ENCODE assay signal across 8 cellular contexts in genomic region chr1:33182452-33182851, GRCh38. TPM values are rescaled to one million over a fixed set of nuclear protein-coding genes. Genes with fewer than 3 reads are reported as not detected.
DNase-seq lines count a peak whose midpoint lies in the region; ATAC-seq and TF ChIP-seq lines count a peak whose summit lies in the region.

No MANE protein-coding gene starts in this region.

- no peaks in the 10 kb centered on the region for H3K9me3 ChIP-seq in PC-3 (ENCODE audit: low read length)
- H3K9me3 ChIP-seq in esophagus squamous epithelium, result no peaks in the 10 kb centered on the region

- no peak for ATAC-seq in PC-3
- ATAC-seq in GM18498 (IDR thresholded peaks at IDR 0.05; ENCODE audit: unreplicated experiment), result no peak
- ATAC-seq in HG02759 (IDR thresholded peaks at IDR 0.05; ENCODE audit: unreplicated experiment), result no peak

- H3K4me2 ChIP-seq in PC-3 (ENCODE audit: low read length), result peak overlapping the region; percentile 99

- no peak overlapping the region for H3K9ac ChIP-seq in PC-3 (ENCODE audit: low read length)

- H3K4me3 Mint-ChIP-seq in T-helper 2 cell treated with Interferon-gamma antibody and Interleukin-4, amounts not matched to agents 5 μg/mL and 100 μg/mL, for 36 hours, result peak overlapping the region; percentile 68

- CTCF ChIA-PET in PC-3 (lab: Charles Lee), result interaction anchor here (2.2 kb wide), 1 partner anchor 56 kb away, joined by 11 read pairs; no protein-coding TSS in a partner anchor

- WGBS in esophagus squamous epithelium, 2 donors, result 20 to 27% methylated on average over 4 of the region's 4 CpGs

- H3K4me3 ChIP-seq in PC-3 (ENCODE audit: low read length) (peak overlapping the region; percentile 79), esophagus squamous epithelium (peak overlapping the region in 3 of 4 donors; percentile 88 to 95 (median 93))

- TF ChIP-seq CTCF in PC-3 (conservative IDR thresholded peaks at IDR 0.05; ENCODE audit: low read depth, low read length) (no peak), esophagus squamous epithelium (IDR thresholded peaks at IDR 0.05) (no peak)

- H3K27ac ChIP-seq in PC-3 (ENCODE audit: low read length) (no peak overlapping the region), esophagus squamous epithelium (peak overlapping the region; percentile 83 to 92 (median 88))

- H3K36me3 ChIP-seq in PC-3 (ENCODE audit: low read depth, low read length) (no peaks in the 10 kb centered on the region), esophagus squamous epithelium (peaks cover 0 to 11% (median 0%) of the 10 kb centered on the region in 3 donors)

- no peak for TF ChIP-seq POLR2A in esophagus squamous epithelium (IDR thresholded peaks at IDR 0.05)

- no peaks in the 10 kb centered on the region for H3K79me2 ChIP-seq in PC-3 (ENCODE audit: low read length)

- H3K27me3 Mint-ChIP-seq in T-helper 2 cell treated with Interferon-gamma antibody and Interleukin-4, amounts not matched to agents 5 μg/mL and 100 μg/mL, for 36 hours (ENCODE audit: low read depth), result peaks cover 28% of the 10 kb centered on the region

- H3K9me3 Mint-ChIP-seq in T-helper 2 cell treated with Interferon-gamma antibody and Interleukin-4, amounts not matched to agents 5 μg/mL and 100 μg/mL, for 36 hours, result no peaks in the 10 kb centered on the region

- no TSS peak for BruUV-seq in PC-3 (replicated peaks; lab: Mats Ljungman, UMichigan)

- peak overlapping the region; percentile 91 for H2AFZ ChIP-seq in PC-3 (ENCODE audit: low read length)

- no peaks in the 10 kb centered on the region for H3K9me2 ChIP-seq in PC-3 (replicated peaks; ENCODE audit: low read length)

- no peak overlapping the region for H3K27ac Mint-ChIP-seq in T-helper 2 cell treated with Interferon-gamma antibody and Interleukin-4, amounts not matched to agents 5 μg/mL and 100 μg/mL, for 36 hours

- no peaks in the 10 kb centered on the region for H3K36me3 Mint-ChIP-seq in T-helper 2 cell treated with Interferon-gamma antibody and Interleukin-4, amounts not matched to agents 5 μg/mL and 100 μg/mL, for 36 hours (ENCODE audit: low read depth)

- H3F3A ChIP-seq in PC-3 (ENCODE audit: low read length, unreplicated experiment), result no peaks in the 10 kb centered on the region

- no peak for DNase-seq in T-helper 2 cell treated with Interferon-gamma antibody and Interleukin-4, amounts not matched to agents 5 μg/mL and 100 μg/mL, for 36 hours (ENCODE audit: low spot score)
- DNase-seq in T-helper 2 cell (no peak), PC-3 (no peak), esophagus squamous epithelium (lab: John Stamatoyannopoulos, UW) (no peak), renal cortical epithelial cell (ENCODE audit: low read depth) (peak; percentile 12), T1000 (lab: John Stamatoyannopoulos, UW) (no peak)

- intact Hi-C loops in PC-3 (cut with micrococcal nuclease), result no loop called here
- intact Hi-C loops in esophagus squamous epithelium (cut with DNase I), result no loop called here

- H3K4me1 Mint-ChIP-seq in T-helper 2 cell treated with Interferon-gamma antibody and Interleukin-4, amounts not matched to agents 5 μg/mL and 100 μg/mL, for 36 hours (ENCODE audit: low read depth), result peaks cover 17% of the 10 kb centered on the region

- no peaks in the 10 kb centered on the region for H4K20me1 ChIP-seq in PC-3 (ENCODE audit: low read length)

- no peaks in the 10 kb centered on the region for H3K27me3 ChIP-seq in PC-3 (ENCODE audit: low read length)
- H3K27me3 ChIP-seq in esophagus squamous epithelium, result peaks cover 0 to 3% (median 0%) of the 10 kb centered on the region in 4 donors

- H3K4me1 ChIP-seq in PC-3 (ENCODE audit: insufficient read depth, low read length) (peaks cover 21% of the 10 kb centered on the region), esophagus squamous epithelium (peaks cover 5 to 33% (median 6%) of the 10 kb centered on the region in 3 donors)

- POLR2A ChIA-PET in PC-3 (lab: Charles Lee; ENCODE audit: unreplicated experiment), result interaction anchor here (0.5 to 0.7 kb wide), 2 partner anchors 69 to 277 kb away, joined by 5 to 7 read pairs; no protein-coding TSS in a partner anchor

RNA-seq across cellular contexts. Expression of gene TRIM62, which starts 0.6 kb away (rescaled TPM):
- total RNA-seq in PC-3 (2014; rRNA removed), result 3.9 and 9.7 TPM in 2 replicates
- 10 to 100 TPM in 1 of 4 donors, 1 to 10 TPM in 3; 5.4 to 17.7 (median 8.0) TPM for total RNA-seq in esophagus squamous epithelium
- 1.6 and 6.4 TPM in 2 replicates for total RNA-seq in renal cortical epithelial cell
